ENCODE assay signal across 9 cellular contexts in genomic region chr6:31495580-31495979, GRCh38. TPM values are rescaled to one million over a fixed set of nuclear protein-coding genes. Genes with fewer than 3 reads are reported as not detected.
DNase-seq lines count a peak whose midpoint lies in the region; ATAC-seq and TF ChIP-seq lines count a peak whose summit lies in the region.
"Had no signal": no experiment of that assay in that cellular context is flagged by ENCODE, and none has a peak within 500 bp of the region (broad histone marks: within the 10 kb centered on the region; RNA-seq: fewer than 3 reads in every experiment).

No MANE protein-coding gene starts in this region.

- no peak for ATAC-seq in activated T-cell treated with anti-CD3 and anti-CD28 coated beads, Interleukin-2, amount 50 U/mL, for 4 hours
- ATAC-seq in stimulated activated naive CD8-positive, alpha-beta T cell treated with anti-CD3 and anti-CD28 coated beads, Interleukin-15, amount 100 ng/mL, for 72 hours: no peak
- ATAC-seq in GM18520 (IDR thresholded peaks at IDR 0.05; ENCODE audit: unreplicated experiment) (no peak), GM18505 (IDR thresholded peaks at IDR 0.05; ENCODE audit: unreplicated experiment) (no peak)
- ATAC-seq: gastroesophageal sphincter had no signal

- no peak for TF ChIP-seq EP300 in esophagus muscularis mucosa (IDR thresholded peaks at IDR 0.05)

- intact Hi-C loops in esophagus muscularis mucosa (cut with DNase I): loop anchor here (5.0 kb wide), 1 partner anchor 47 kb away; the partner anchor contains the start of gene DDX39B

- no peak for TF ChIP-seq POLR2A in esophagus muscularis mucosa (IDR thresholded peaks at IDR 0.05; ENCODE audit: low read depth)
- no peak for TF ChIP-seq POLR2A in GM18505 (IDR thresholded peaks at IDR 0.05; ENCODE audit: borderline replicate concordance, extremely low read depth, insufficient read depth, insufficient read length)

- no peaks in the 10 kb centered on the region for H3K9me3 Mint-ChIP-seq in activated T-cell treated with anti-CD3 and anti-CD28 coated beads, Interleukin-2, amount 50 U/mL, for 4 hours
- H3K9me3 Mint-ChIP-seq in stimulated activated naive CD8-positive, alpha-beta T cell treated with anti-CD3 and anti-CD28 coated beads, Interleukin-15, amount 100 ng/mL, for 72 hours: no peaks in the 10 kb centered on the region

- no peaks in the 10 kb centered on the region for H3K27me3 Mint-ChIP-seq in activated T-cell treated with anti-CD3 and anti-CD28 coated beads, Interleukin-2, amount 50 U/mL, for 4 hours (ENCODE audit: low read depth)
- H3K27me3 Mint-ChIP-seq in stimulated activated naive CD8-positive, alpha-beta T cell treated with anti-CD3 and anti-CD28 coated beads, Interleukin-15, amount 100 ng/mL, for 72 hours: no peaks in the 10 kb centered on the region

- POLR2A ChIA-PET in RWPE1 (lab: Yijun Ruan, JAX; ENCODE audit: low non-redundant PET): no interaction called here

- H3K4me3 ChIP-seq in esophagus muscularis mucosa: peak overlapping the region in 1 of 4 donors; percentile 78

- H3K4me1 Mint-ChIP-seq in activated T-cell treated with anti-CD3 and anti-CD28 coated beads, Interleukin-2, amount 50 U/mL, for 4 hours (ENCODE audit: low read depth): peaks cover 58% of the 10 kb centered on the region
- peaks cover 68% of the 10 kb centered on the region for H3K4me1 Mint-ChIP-seq in stimulated activated naive CD8-positive, alpha-beta T cell treated with anti-CD3 and anti-CD28 coated beads, Interleukin-15, amount 100 ng/mL, for 72 hours

- no peaks in the 10 kb centered on the region for H3K36me3 ChIP-seq in esophagus muscularis mucosa
- H3K36me3 ChIP-seq: gastroesophageal sphincter had no signal

- no peak for DNase-seq in activated T-cell treated with anti-CD3 and anti-CD28 coated beads, Interleukin-2, amount 50 U/mL, for 4 hours
- DNase-seq in activated T-cell treated with anti-CD3 and anti-CD28 coated beads for 4 hours: no peak
- no peak for DNase-seq in RWPE1 (ENCODE audit: low spot score)
- peak; percentile 17 for DNase-seq in esophagus muscularis mucosa (ENCODE audit: extremely low spot score)
- DNase-seq in stimulated activated naive CD8-positive, alpha-beta T cell treated with anti-CD3 and anti-CD28 coated beads, Interleukin-15, amount 100 ng/mL, for 72 hours: no peak
- DNase-seq in nucleus accumbens (lab: John Stamatoyannopoulos, UW): no peak

- H3K27ac ChIP-seq in RWPE1 (peak overlapping the region; percentile 69), esophagus muscularis mucosa (replicated peaks in 1 of 4) (peak overlapping the region in 3 of 4 donors; percentile 66 to 84 (median 67))

- H3K4me3 Mint-ChIP-seq in activated T-cell treated with anti-CD3 and anti-CD28 coated beads, Interleukin-2, amount 50 U/mL, for 4 hours: peak overlapping the region; percentile 92
- peak overlapping the region; percentile 79 to 80 for H3K4me3 Mint-ChIP-seq in stimulated activated naive CD8-positive, alpha-beta T cell treated with anti-CD3 and anti-CD28 coated beads, Interleukin-15, amount 100 ng/mL, for 72 hours

- no peaks in the 10 kb centered on the region for H3K9me3 ChIP-seq in esophagus muscularis mucosa
- H3K9me3 ChIP-seq: gastroesophageal sphincter had no signal

- peaks cover 10 to 49% (median 41%) of the 10 kb centered on the region in 4 donors for H3K4me1 ChIP-seq in esophagus muscularis mucosa

- peaks cover 0 to 69% (median 14%) of the 10 kb centered on the region in 4 donors for H3K27me3 ChIP-seq in esophagus muscularis mucosa

- CTCF ChIA-PET in RWPE1 (lab: Yijun Ruan, JAX): interaction anchor here (2.0 kb wide), 1 partner anchor 103 kb away, joined by 11 read pairs; no protein-coding TSS in a partner anchor

- H3K36me3 Mint-ChIP-seq in activated T-cell treated with anti-CD3 and anti-CD28 coated beads, Interleukin-2, amount 50 U/mL, for 4 hours (ENCODE audit: insufficient read depth): no peaks in the 10 kb centered on the region

- 74% methylated on average over 2 of the region's 2 CpGs for WGBS in esophagus muscularis mucosa

- H3K27ac Mint-ChIP-seq in stimulated activated naive CD8-positive, alpha-beta T cell treated with anti-CD3 and anti-CD28 coated beads, Interleukin-15, amount 100 ng/mL, for 72 hours: peak overlapping the region in 1 of 2 donors; percentile 52

- TF ChIP-seq CTCF in RWPE1 (conservative IDR thresholded peaks at IDR 0.05; ENCODE audit: low read depth) (no peak), esophagus muscularis mucosa (IDR thresholded peaks at IDR 0.05) (no peak)

RNA-seq across cellular contexts. Expression of gene MICB, which starts 2.4 kb away (rescaled TPM):
- total RNA-seq in activated T-cell treated with anti-CD3 and anti-CD28 coated beads, Interleukin-2, amount 50 U/mL, for 4 hours: 10 to 100 TPM; 11.3 to 14.9 (median 12.5) TPM
- 1 to 10 TPM in 2 of 4 donors, under 1 TPM in 2; 0.46 to 2.9 (median 1.7) TPM for total RNA-seq in esophagus muscularis mucosa

RNA-seq across cellular contexts. Expression of gene MCCD1, which starts 33.2 kb away (rescaled TPM):
- total RNA-seq in activated T-cell treated with anti-CD3 and anti-CD28 coated beads, Interleukin-2, amount 50 U/mL, for 4 hours: not detected
- total RNA-seq in esophagus muscularis mucosa: not detected
- total RNA-seq: gastroesophageal sphincter had no signal

RNA-seq across cellular contexts. Expression of gene DDX39B, which starts 46.2 kb away (rescaled TPM):
- total RNA-seq in activated T-cell treated with anti-CD3 and anti-CD28 coated beads, Interleukin-2, amount 50 U/mL, for 4 hours: 100 to 1,000 TPM; 644 to 667 (median 666) TPM
- 100 to 1,000 TPM; 186 to 257 (median 213) TPM for total RNA-seq in esophagus muscularis mucosa

RNA-seq across cellular contexts. Expression of gene ATP6V1G2, which starts 50.8 kb away (rescaled TPM):
- under 1 TPM; 0.38 to 0.84 (median 0.58) TPM for total RNA-seq in activated T-cell treated with anti-CD3 and anti-CD28 coated beads, Interleukin-2, amount 50 U/mL, for 4 hours
- 1 to 10 TPM; 2.0 to 5.0 (median 2.2) TPM for total RNA-seq in esophagus muscularis mucosa

RNA-seq across cellular contexts. Expression of gene NFKBIL1, which starts 51.8 kb away (rescaled TPM):
- 10 to 100 TPM in 2 of 3 donors, 1 to 10 TPM in 1; 9.3 to 12.8 (median 12.7) TPM for total RNA-seq in activated T-cell treated with anti-CD3 and anti-CD28 coated beads, Interleukin-2, amount 50 U/mL, for 4 hours
- total RNA-seq in esophagus muscularis mucosa: 10 to 100 TPM; 24.4 to 42.6 (median 29.6) TPM
